Comparison of ENCODE assay signal across 29 cellular contexts in genomic region chr5:132824426-132824825, GRCh38. TPM values are rescaled to one million over a fixed set of nuclear protein-coding genes. Genes with fewer than 3 reads are reported as not detected.
DNase-seq lines count a peak whose midpoint lies in the region; ATAC-seq, FAIRE-seq and TF ChIP-seq lines count a peak whose summit lies in the region.
"Had no signal": no experiment of that assay in that cellular context is flagged by ENCODE, and none has a peak within 500 bp of the region (broad histone marks: within the 10 kb centered on the region; RNA-seq: fewer than 3 reads in every experiment).

No MANE protein-coding gene starts in this region.

- no peaks in the 10 kb centered on the region for H3K36me3 Mint-ChIP-seq in activated naive CD4-positive, alpha-beta T cell treated with anti-CD3 and anti-CD28 coated beads, Interleukin-2, amount 10 ng/mL, durations not matched to agents 7 days and 5 days
- H3K36me3 Mint-ChIP-seq: activated CD4-positive, alpha-beta memory T cell treated with anti-CD3 and anti-CD28 coated beads for 36 hours had no signal

- H2BK120ac ChIP-seq in H1 (replicated peaks; ENCODE audit: low read depth, low read length) = no peak overlapping the region

- H3K36me3 ChIP-seq in HEK293 (ENCODE audit: control insufficient read depth in 2 of 2, insufficient read depth in 1 of 2, low read length in 2 of 2) = peaks cover 0 to 38% of the 10 kb centered on the region in 2 experiments; a peak in 1 of 3 replicates
- H3K36me3 ChIP-seq in H1 (ENCODE audit: control insufficient read depth in 2 of 4, insufficient read depth in 4 of 4, low read length in 3 of 4) = no peaks in the 10 kb centered on the region
- H3K36me3 ChIP-seq: suprapubic skin, uterus, WERI-Rb-1 had no signal

- H3K14ac ChIP-seq in H1 (ENCODE audit: insufficient read length) = no peak overlapping the region

- no peak overlapping the region for H3K23ac ChIP-seq in H1 (ENCODE audit: insufficient read length)

- peak overlapping the region; percentile 84; the same call in 1 of the 2 replicates for H2BK12ac ChIP-seq in H1 (ENCODE audit: low read depth, low read length)

- peak overlapping the region; percentile 26 for H3K4me3 Mint-ChIP-seq in activated naive CD4-positive, alpha-beta T cell treated with anti-CD3 and anti-CD28 coated beads, Interleukin-2, amount 10 ng/mL, durations not matched to agents 7 days and 5 days
- H3K4me3 Mint-ChIP-seq: activated CD4-positive, alpha-beta memory T cell treated with anti-CD3 and anti-CD28 coated beads for 36 hours had no signal

- no peak overlapping the region for H2BK20ac ChIP-seq in H1 (ENCODE audit: low read length)

- no peak overlapping the region; the same call in 1 of the 2 replicates for H2AK5ac ChIP-seq in H1 (ENCODE audit: low read depth, low read length)

- no peak overlapping the region for H2BK15ac ChIP-seq in H1 (ENCODE audit: low read length)

- peak overlapping the region; percentile 42; the same call in 1 of the 2 replicates for H4K8ac ChIP-seq in H1 (ENCODE audit: extremely low read depth, insufficient read depth, low read length)

- peaks cover 10% of the 10 kb centered on the region; the same call in 1 of the 2 replicates for H3K23me2 ChIP-seq in H1 (ENCODE audit: low read depth, low read length)

- no peak overlapping the region for H3K18ac ChIP-seq in H1 (ENCODE audit: extremely low read depth, low read length)

- H2BK5ac ChIP-seq in H1 (ENCODE audit: low read depth, low read length) = no peak overlapping the region

- H4K91ac ChIP-seq in H1 (replicated peaks; ENCODE audit: insufficient read length, low read length) = no peak overlapping the region

- no peaks in the 10 kb centered on the region for H3K9me3 ChIP-seq in HEK293 (ENCODE audit: control insufficient read depth, insufficient read depth, low read depth, low read length)
- H3K9me3 ChIP-seq in H1 (ENCODE audit: insufficient read depth in 2 of 2, low read depth in 1 of 2, low read length in 1 of 2) = no peaks in the 10 kb centered on the region
- H3K9me3 ChIP-seq: BLaER1 treated with 17β-estradiol and CSF1 and Interleukin-3, amounts not matched to agents 10 nM and 100 nM; body of pancreas; suprapubic skin; uterus had no signal

- peak overlapping the region; percentile 19 for H3K27ac Mint-ChIP-seq in activated naive CD4-positive, alpha-beta T cell treated with anti-CD3 and anti-CD28 coated beads, Interleukin-2, amount 10 ng/mL, durations not matched to agents 7 days and 5 days
- H3K27ac Mint-ChIP-seq: activated CD4-positive, alpha-beta memory T cell treated with anti-CD3 and anti-CD28 coated beads for 36 hours had no signal

- peaks cover 18% of the 10 kb centered on the region for H3K4me1 Mint-ChIP-seq in activated naive CD4-positive, alpha-beta T cell treated with anti-CD3 and anti-CD28 coated beads, Interleukin-2, amount 10 ng/mL, durations not matched to agents 7 days and 5 days

- no peaks in the 10 kb centered on the region for H3K9me3 Mint-ChIP-seq in activated naive CD4-positive, alpha-beta T cell treated with anti-CD3 and anti-CD28 coated beads, Interleukin-2, amount 10 ng/mL, durations not matched to agents 7 days and 5 days
- H3K9me3 Mint-ChIP-seq: activated CD4-positive, alpha-beta memory T cell treated with anti-CD3 and anti-CD28 coated beads for 36 hours had no signal

- H3K4me3 ChIP-seq in HEK293 (ENCODE audit: low read depth, low read length) (no peak overlapping the region), H1 (ENCODE audit: extremely low read depth in 1 of 4, insufficient read depth in 2 of 4, low read depth in 3 of 4, low read length in 4 of 4) (no peak overlapping the region), coronary artery (no peak overlapping the region)
- H3K4me3 ChIP-seq: BLaER1 treated with 17β-estradiol and CSF1 and Interleukin-3, amounts not matched to agents 10 nM and 100 nM; body of pancreas; GM12878; suprapubic skin; uterus had no signal

- no peaks in the 10 kb centered on the region for H4K20me1 ChIP-seq in H1 (replicated peaks in 1 of 2; ENCODE audit: control insufficient read depth in 1 of 2, insufficient read depth in 2 of 2, low read length in 2 of 2)

- no peak overlapping the region for H3K9ac ChIP-seq in H1 (replicated peaks in 1 of 4; ENCODE audit: extremely low read depth in 1 of 4, low read depth in 3 of 4, low read length in 3 of 4)
- H3K9ac ChIP-seq: BLaER1 treated with 17β-estradiol and CSF1 and Interleukin-3, amounts not matched to agents 10 nM and 100 nM had no signal

- H4K5ac ChIP-seq in H1 (ENCODE audit: insufficient read length, low read depth, low read length) = no peak overlapping the region

- H3K4ac ChIP-seq in H1 (replicated peaks; ENCODE audit: insufficient read length, low read depth, low read length) = no peak overlapping the region

- no peak for TF ChIP-seq RAD21 in H1 (IDR thresholded peaks at IDR 0.05 in 1 of 2, conservative IDR thresholded peaks at IDR 0.05 in 1 of 2; ENCODE audit: low read depth in 2 of 2, low read length in 2 of 2)

- peaks cover 21 to 66% (median 55%) of the 10 kb centered on the region in 4 experiments for H3K27me3 ChIP-seq in H1 (replicated peaks in 1 of 4; ENCODE audit: control insufficient read depth in 3 of 4, extremely low read depth in 1 of 4, insufficient read depth in 3 of 4, low read length in 3 of 4)
- H3K27me3 ChIP-seq: body of pancreas, uterus had no signal

- FAIRE-seq in H1 (lab: Jason Lieb, UNC) = no peak
- FAIRE-seq: GM12878 had no signal

- WGBS in H1 (ENCODE audit: extremely low coverage in 1 of 2, insufficient coverage in 1 of 2, insufficient read length in 1 of 2, insufficient replicate concordance in 2 of 2, low coverage in 1 of 2, low lambda C conversion rate in 2 of 2, missing lambda C conversion rate in 1 of 2), 2 experiments = 92% methylated on average over 3 of the region's 3 CpGs; no CpG with 5 or more reads in 1 of the 2 experiments

- H3K4me1 ChIP-seq in HEK293 (ENCODE audit: control insufficient read depth, insufficient read depth, low read length) = no peaks in the 10 kb centered on the region
- H3K4me1 ChIP-seq in H1 (replicated peaks in 1 of 4; ENCODE audit: control insufficient read depth in 3 of 4, insufficient read depth in 4 of 4, low read length in 3 of 4) = peaks cover 0 to 19% (median 17%) of the 10 kb centered on the region in 4 experiments; a peak in 6 of 7 replicates

- DNase-seq in activated naive CD4-positive, alpha-beta T cell treated with anti-CD3 and anti-CD28 coated beads, Interleukin-2, amount 10 ng/mL, durations not matched to agents 7 days and 5 days = no peak
- DNase-seq in activated naive CD4-positive, alpha-beta T cell (lab: John Stamatoyannopoulos, UW) = no peak
- DNase-seq in H1 (ENCODE audit: low read depth in 1 of 2, low spot score in 2 of 2) = no peak
- peak; percentile 6 for DNase-seq in superior temporal gyrus (ENCODE audit: extremely low spot score)
- DNase-seq in SKM-1 treated with dmso at 0.1 percent for 144 hours (lab: John Stamatoyannopoulos, UW; ENCODE audit: unreplicated experiment) = no peak
- DNase-seq in coronary artery (ENCODE audit: low spot score) = no peak
- DNase-seq: activated CD4-positive, alpha-beta memory T cell treated with anti-CD3 and anti-CD28 coated beads for 36 hours; activated naive CD4-positive, alpha-beta T cell treated with anti-CD3 and anti-CD28 coated beads, Interleukin-2, amount 50 U/mL, for 16 hours; body of pancreas; effector CD4-positive, alpha-beta T cell; head of caudate nucleus; kidney glomerular epithelial cell; mammary epithelial cell; NCI-H1105 treated with DMSO at 0.1 percent for 48 hours; NCI-H2081 treated with DMSO at 0.1 percent for 48 hours; NCI-H774; occipital lobe; RPMI8226; uterus; WERI-Rb-1 had no signal

- ATAC-seq in HG03342 (IDR thresholded peaks at IDR 0.05; ENCODE audit: unreplicated experiment) = no peak
- ATAC-seq: body of pancreas, GM12878 had no signal

- no peak overlapping the region for H3K56ac ChIP-seq in H1 (replicated peaks; ENCODE audit: insufficient read length, low read depth, low read length)

- H3K27ac ChIP-seq in HEK293 (ENCODE audit: extremely low read depth, low read depth, low read length) (no peak overlapping the region), H1 (ENCODE audit: low read depth, low read length) (no peak overlapping the region), coronary artery (no peak overlapping the region)
- H3K27ac ChIP-seq: BLaER1 treated with 17β-estradiol and CSF1 and Interleukin-3, amounts not matched to agents 10 nM and 100 nM; body of pancreas; epithelial cell of prostate; skin epidermis; suprapubic skin; uterus; WERI-Rb-1 had no signal

- TF ChIP-seq CTCF in HEK293 (tag by site-specific recombination; IDR thresholded peaks at IDR 0.05) (no peak), H1 (IDR thresholded peaks at IDR 0.05; ENCODE audit: control extremely low read depth in 1 of 3, insufficient read depth in 1 of 3, low read depth in 1 of 3, low read length in 3 of 3) (no peak), coronary artery (IDR thresholded peaks at IDR 0.05) (no peak)

- H3K79me2 ChIP-seq in H1 (ENCODE audit: control insufficient read depth in 1 of 2, insufficient read depth in 2 of 2, low read length in 2 of 2) = no peaks in the 10 kb centered on the region

- H3K79me1 ChIP-seq in H1 (ENCODE audit: low read depth, low read length) = no peaks in the 10 kb centered on the region

- no peak for TF ChIP-seq EP300 in H1 (IDR thresholded peaks at IDR 0.05; ENCODE audit: borderline replicate concordance in 1 of 2, low read depth in 2 of 2, low read length in 2 of 2)

- POLR2A ChIA-PET in HEK293 (lab: Yijun Ruan, JAX) (interaction anchor here (1.3 kb wide), 1 partner anchor 87 kb away, joined by 3 read pairs; the partner anchor contains the start of gene KIF3A), H1 (lab: Charles Lee; ENCODE audit: partially characterized antibody) (interaction anchor here (1.0 to 5.7 kb wide), 9 partner anchors 10 to 139 kb away, joined by 3 to 32 read pairs (median 5); partner anchors contain the start of genes AFF4, GDF9, KIF3A and SOWAHA)

- CTCF ChIA-PET in activated naive CD4-positive, alpha-beta T cell treated with anti-CD3 and anti-CD28 coated beads, Interleukin-2, amount 10 ng/mL, durations not matched to agents 7 days and 5 days (lab: Charles Lee) = interaction anchor here (0.7 to 1.1 kb wide), 2 partner anchors 10 to 298 kb away, joined by 3 to 4 read pairs; no protein-coding TSS in a partner anchor
- CTCF ChIA-PET in HEK293 (lab: Yijun Ruan, JAX) (interaction anchor here (0.5 to 0.6 kb wide), 2 partner anchors 48 to 235 kb away, joined by 3 to 7 read pairs; no protein-coding TSS in a partner anchor), H1 (lab: Charles Lee; ENCODE audit: partially characterized antibody) (interaction anchor here (1.0 to 25.6 kb wide), 10 partner anchors 10 to 644 kb away, joined by 3 to 465 read pairs (median 6); partner anchors contain the start of genes CCNI2, GDF9, LEAP2 and SOWAHA)

- H3K27me3 Mint-ChIP-seq in activated naive CD4-positive, alpha-beta T cell treated with anti-CD3 and anti-CD28 coated beads, Interleukin-2, amount 10 ng/mL, durations not matched to agents 7 days and 5 days = peaks cover 94% of the 10 kb centered on the region

- TF ChIP-seq POLR2A in H1 (IDR thresholded peaks at IDR 0.05; ENCODE audit: control extremely low read depth in 1 of 2, low read depth in 2 of 2, low read length in 2 of 2) = no peak

- H2AFZ ChIP-seq in H1 (ENCODE audit: low read length) = no peak overlapping the region

- H3K4me2 ChIP-seq in H1 (ENCODE audit: insufficient read depth in 1 of 2, low read depth in 2 of 2, low read length in 2 of 2) = peak overlapping the region in 1 of 2 experiments; percentile 74; a peak in 1 of 4 replicates
- H3K4me2 ChIP-seq: BLaER1 treated with 17β-estradiol and CSF1 and Interleukin-3, amounts not matched to agents 10 nM and 100 nM had no signal

RNA-seq across cellular contexts. Expression of gene SHROOM1, which starts 6.0 kb away (rescaled TPM):
- 5.2 and 5.7 TPM in 2 replicates for total RNA-seq in H1 (2021; fragmentation: NEBNext Ultra II Directional; extraction: Animal tissue kit (Norgen Biotek cat#: 25700))
- 3.9 and 11.8 TPM in 2 replicates for polyA plus RNA-seq in H1 (2011; rRNA removed)
- 7.3 TPM for polyA plus RNA-seq in H1 (2011; cell fraction: cytosol; rRNA removed)
- 9.6 TPM for polyA plus RNA-seq in H1 (2011; cell fraction: nucleus; rRNA removed)
- polyA plus RNA-seq in H1 (2012, experiment 1 of 2) = 1.7 to 4.7 TPM (median 4.3 TPM) in 4 replicates
- 1.8 TPM for polyA plus RNA-seq in H1 (2012, experiment 2 of 2)
- 2.9 TPM for polyA plus RNA-seq in H1 (2013, experiment 1 of 2)
- 2.5 TPM for polyA plus RNA-seq in H1 (2013, experiment 2 of 2)
- 1.4 and 7.3 TPM in 2 replicates for polyA minus RNA-seq in H1 (2011; rRNA and poly(A)+ RNA removed)
- polyA minus RNA-seq in H1 (2011; cell fraction: cytosol; rRNA and poly(A)+ RNA removed) = 2.1 TPM
- polyA minus RNA-seq in H1 (2011; cell fraction: nucleus; rRNA and poly(A)+ RNA removed) = 5.6 TPM

RNA-seq across cellular contexts. Expression of gene SOWAHA, which starts 11.3 kb away (rescaled TPM):
- total RNA-seq in H1 (2021; fragmentation: NEBNext Ultra II Directional; extraction: Animal tissue kit (Norgen Biotek cat#: 25700)) = 0.09 and 0.10 TPM in 2 replicates
- 0.11 and 0.17 TPM in 2 replicates for polyA plus RNA-seq in H1 (2011; rRNA removed)
- 0.06 TPM for polyA plus RNA-seq in H1 (2011; cell fraction: cytosol; rRNA removed)
- 0.11 TPM for polyA plus RNA-seq in H1 (2011; cell fraction: nucleus; rRNA removed)
- 0.05 to 0.13 TPM in 2 of 4 replicates, not detected in the others for polyA plus RNA-seq in H1 (2012, experiment 1 of 2)
- not detected for polyA plus RNA-seq in H1 (2012, experiment 2 of 2)
- 0.06 TPM for polyA plus RNA-seq in H1 (2013, experiment 1 of 2)
- polyA plus RNA-seq in H1 (2013, experiment 2 of 2) = 0.06 TPM
- 0.06 TPM in 1 of 2 replicates, not detected in the other for polyA minus RNA-seq in H1 (2011; rRNA and poly(A)+ RNA removed)
- polyA minus RNA-seq in H1 (2011; cell fraction: cytosol; rRNA and poly(A)+ RNA removed) = not detected
- polyA minus RNA-seq in H1 (2011; cell fraction: nucleus; rRNA and poly(A)+ RNA removed) = 0.20 TPM
- total RNA-seq: activated CD4-positive, alpha-beta memory T cell treated with anti-CD3 and anti-CD28 coated beads for 36 hours; mammary epithelial cell; SK-MEL-5 had no signal

RNA-seq across cellular contexts. Expression of gene GDF9, which starts 41.8 kb away (rescaled TPM):
- 0.34 TPM in 1 of 2 replicates, not detected in the other for total RNA-seq in H1 (2021; fragmentation: NEBNext Ultra II Directional; extraction: Animal tissue kit (Norgen Biotek cat#: 25700))
- polyA plus RNA-seq in H1 (2011; rRNA removed) = 0.14 and 0.22 TPM in 2 replicates
- 0.32 TPM for polyA plus RNA-seq in H1 (2011; cell fraction: cytosol; rRNA removed)
- 0.29 TPM for polyA plus RNA-seq in H1 (2011; cell fraction: nucleus; rRNA removed)
- 0.14 to 0.27 TPM (median 0.20 TPM) in 4 replicates for polyA plus RNA-seq in H1 (2012, experiment 1 of 2)
- polyA plus RNA-seq in H1 (2012, experiment 2 of 2) = not detected
- 0.20 TPM for polyA plus RNA-seq in H1 (2013, experiment 1 of 2)
- polyA plus RNA-seq in H1 (2013, experiment 2 of 2) = 0.35 TPM
- 0.19 and 0.88 TPM in 2 replicates for polyA minus RNA-seq in H1 (2011; rRNA and poly(A)+ RNA removed)
- polyA minus RNA-seq in H1 (2011; cell fraction: cytosol; rRNA and poly(A)+ RNA removed) = not detected
- polyA minus RNA-seq in H1 (2011; cell fraction: nucleus; rRNA and poly(A)+ RNA removed) = 0.40 TPM
- total RNA-seq: M059J had no signal

RNA-seq across cellular contexts. Expression of gene UQCRQ, which starts 42.0 kb away (rescaled TPM):
- total RNA-seq in H1 (2021; fragmentation: NEBNext Ultra II Directional; extraction: Animal tissue kit (Norgen Biotek cat#: 25700)) = 282 and 293 TPM in 2 replicates
- 177 and 195 TPM in 2 replicates for polyA plus RNA-seq in H1 (2011; rRNA removed)
- 180 TPM for polyA plus RNA-seq in H1 (2011; cell fraction: cytosol; rRNA removed)
- polyA plus RNA-seq in H1 (2011; cell fraction: nucleus; rRNA removed) = 145 TPM
- polyA plus RNA-seq in H1 (2012, experiment 1 of 2) = 223 to 374 TPM (median 268 TPM) in 4 replicates
- polyA plus RNA-seq in H1 (2012, experiment 2 of 2) = 178 TPM
- polyA plus RNA-seq in H1 (2013, experiment 1 of 2) = 550 TPM
- polyA plus RNA-seq in H1 (2013, experiment 2 of 2) = 597 TPM
- polyA minus RNA-seq in H1 (2011; rRNA and poly(A)+ RNA removed) = 18.8 and 18.9 TPM in 2 replicates
- 47.9 TPM for polyA minus RNA-seq in H1 (2011; cell fraction: cytosol; rRNA and poly(A)+ RNA removed)
- 51.4 TPM for polyA minus RNA-seq in H1 (2011; cell fraction: nucleus; rRNA and poly(A)+ RNA removed)

RNA-seq across cellular contexts. Expression of gene SEPTIN8, which starts 47.4 kb away (rescaled TPM):
- 33.0 and 33.8 TPM in 2 replicates for total RNA-seq in H1 (2021; fragmentation: NEBNext Ultra II Directional; extraction: Animal tissue kit (Norgen Biotek cat#: 25700))
- 21.2 and 25.8 TPM in 2 replicates for polyA plus RNA-seq in H1 (2011; rRNA removed)
- 27.8 TPM for polyA plus RNA-seq in H1 (2011; cell fraction: cytosol; rRNA removed)
- 63.3 TPM for polyA plus RNA-seq in H1 (2011; cell fraction: nucleus; rRNA removed)
- polyA plus RNA-seq in H1 (2012, experiment 1 of 2) = 26.4 to 29.2 TPM (median 26.9 TPM) in 4 replicates
- polyA plus RNA-seq in H1 (2012, experiment 2 of 2) = 6.3 TPM
- 18.0 TPM for polyA plus RNA-seq in H1 (2013, experiment 1 of 2)
- 18.4 TPM for polyA plus RNA-seq in H1 (2013, experiment 2 of 2)
- polyA minus RNA-seq in H1 (2011; rRNA and poly(A)+ RNA removed) = 24.7 and 25.5 TPM in 2 replicates
- 11.1 TPM for polyA minus RNA-seq in H1 (2011; cell fraction: cytosol; rRNA and poly(A)+ RNA removed)
- polyA minus RNA-seq in H1 (2011; cell fraction: nucleus; rRNA and poly(A)+ RNA removed) = 20.3 TPM
